12 cellular contexts compared by ENCODE assay signal in the genomic region with DNA sequence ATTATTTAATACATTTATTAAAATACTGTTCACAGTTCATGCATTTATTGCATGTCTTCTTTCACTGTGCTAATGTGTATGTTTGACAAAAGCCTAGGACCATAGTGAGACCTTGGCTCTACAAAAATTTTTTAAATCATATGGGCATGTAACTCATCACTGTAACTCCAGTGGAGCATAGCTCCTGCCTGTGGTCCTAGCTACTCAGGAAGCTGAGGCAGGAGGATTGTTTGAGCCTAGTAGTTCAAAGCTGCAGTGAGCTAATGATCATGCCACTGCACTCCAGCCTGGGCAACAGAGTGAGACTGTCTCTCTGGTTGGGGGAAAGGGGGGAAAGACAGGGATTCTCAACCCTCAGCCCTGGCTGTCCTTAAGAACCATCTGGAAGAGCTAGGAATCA.
"Had no signal": no experiment of that assay in that cellular context is flagged by ENCODE, and none has a peak within 500 bp of the region (broad histone marks: within the 10 kb centered on the region; RNA-seq: fewer than 3 reads in every experiment).

No MANE protein-coding gene starts in this region.

- DNase-seq: activated CD4-positive, alpha-beta memory T cell treated with anti-CD3 and anti-CD28 coated beads, Interleukin-2, amount 10 ng/mL, durations not matched to agents 7 days and 5 days; activated CD4-positive, alpha-beta T cell treated with anti-CD3 and anti-CD28 coated beads for 4 hours; activated effector memory CD4-positive, alpha-beta T cell treated with anti-CD3 and anti-CD28 coated beads, Interleukin-2, amount 50 U/mL, for 16 hours; activated T-cell treated with anti-CD3 and anti-CD28 coated beads, Interleukin-2, amount 50 U/mL, for 48 hours; amniotic stem cell; esophagus squamous epithelium; hypothalamus; stimulated activated CD4-positive, alpha-beta T cell treated with anti-CD3 and anti-CD28 coated beads, Interleukin-2, amount 100 ng/mL, for 24 hours; thyroid gland; WERI-Rb-1 had no signal

- H3K27ac ChIP-seq: thyroid gland, WERI-Rb-1 had no signal

- H3K4me3 Mint-ChIP-seq: activated CD4-positive, alpha-beta memory T cell treated with anti-CD3 and anti-CD28 coated beads, Interleukin-2, amount 10 ng/mL, durations not matched to agents 7 days and 5 days; activated naive CD4-positive, alpha-beta T cell treated with anti-CD3 and anti-CD28 coated beads, Interleukin-2, amount 50 U/mL, for 24 hours; neural crest cell had no signal

- H3K4me3 ChIP-seq: esophagus squamous epithelium, thyroid gland had no signal

- H3K27me3 ChIP-seq: esophagus squamous epithelium, thyroid gland had no signal

- H3K27ac Mint-ChIP-seq: activated CD4-positive, alpha-beta memory T cell treated with anti-CD3 and anti-CD28 coated beads, Interleukin-2, amount 10 ng/mL, durations not matched to agents 7 days and 5 days; activated naive CD4-positive, alpha-beta T cell treated with anti-CD3 and anti-CD28 coated beads, Interleukin-2, amount 50 U/mL, for 24 hours had no signal

- H3K36me3 ChIP-seq: esophagus squamous epithelium, thyroid gland, WERI-Rb-1 had no signal

- H3K27me3 Mint-ChIP-seq: activated CD4-positive, alpha-beta memory T cell treated with anti-CD3 and anti-CD28 coated beads, Interleukin-2, amount 10 ng/mL, durations not matched to agents 7 days and 5 days; activated naive CD4-positive, alpha-beta T cell treated with anti-CD3 and anti-CD28 coated beads, Interleukin-2, amount 50 U/mL, for 24 hours had no signal

- H3K9me3 Mint-ChIP-seq: activated CD4-positive, alpha-beta memory T cell treated with anti-CD3 and anti-CD28 coated beads, Interleukin-2, amount 10 ng/mL, durations not matched to agents 7 days and 5 days; activated naive CD4-positive, alpha-beta T cell treated with anti-CD3 and anti-CD28 coated beads, Interleukin-2, amount 50 U/mL, for 24 hours; neural crest cell had no signal

- H3K36me3 Mint-ChIP-seq: activated naive CD4-positive, alpha-beta T cell treated with anti-CD3 and anti-CD28 coated beads, Interleukin-2, amount 50 U/mL, for 24 hours had no signal

- H3K9me3 ChIP-seq: esophagus squamous epithelium, thyroid gland had no signal

- H3K4me1 Mint-ChIP-seq: activated naive CD4-positive, alpha-beta T cell treated with anti-CD3 and anti-CD28 coated beads, Interleukin-2, amount 50 U/mL, for 24 hours had no signal
